In genomic region chr9:2307480-2307879, GRCh38 we compare ENCODE assay signal across 17 cellular contexts.
A peak's percentile ranks its signal among the peaks of the same experiment; 100 is the strongest.
DNase-seq lines count a peak whose midpoint lies in the region; ATAC-seq and TF ChIP-seq lines count a peak whose summit lies in the region.
"Had no signal": no experiment of that assay in that cellular context is flagged by ENCODE, and none has a peak within 500 bp of the region (broad histone marks: within the 10 kb centered on the region; RNA-seq: fewer than 3 reads in every experiment).

No MANE protein-coding gene starts in this region.

- no peak overlapping the region for H3K9ac ChIP-seq in trophoblast cell (ENCODE audit: low read length)
- H3K9ac ChIP-seq: BLaER1 treated with 17β-estradiol and CSF1 and Interleukin-3, amounts not matched to agents 10 nM and 100 nM had no signal

- no peak overlapping the region for H3K23ac ChIP-seq in trophoblast cell (ENCODE audit: low read length)

- no peak overlapping the region for H4K12ac ChIP-seq in trophoblast cell (ENCODE audit: low read depth, low read length)

- H2BK12ac ChIP-seq in trophoblast cell (ENCODE audit: low read length), result no peak overlapping the region

- WGBS in trophoblast cell (ENCODE audit: extremely low coverage, insufficient coverage, insufficient read length), result no CpG with 5 or more reads among the region's 4 CpGs

- H3K4ac ChIP-seq in trophoblast cell (ENCODE audit: low read depth, low read length), result no peak overlapping the region

- no peak overlapping the region for H3K14ac ChIP-seq in trophoblast cell (ENCODE audit: low read length)

- H3K36me3 ChIP-seq in trophoblast cell (ENCODE audit: control insufficient read depth in 1 of 2, insufficient read depth in 2 of 2, low read length in 2 of 2), result no peaks in the 10 kb centered on the region
- H3K36me3 ChIP-seq: ascending aorta, SJSA1 had no signal

- H3K4me1 ChIP-seq in trophoblast cell (ENCODE audit: control insufficient read depth in 1 of 2, insufficient read depth in 2 of 2, low read length in 2 of 2), result no peaks in the 10 kb centered on the region
- H3K4me1 ChIP-seq: ascending aorta, SJSA1 had no signal

- H2BK5ac ChIP-seq in trophoblast cell (ENCODE audit: low read depth, low read length, poor library complexity), result no peak overlapping the region

- H3K27ac ChIP-seq in trophoblast cell (ENCODE audit: low read depth, low read length), result no peak overlapping the region
- H3K27ac ChIP-seq: ascending aorta; BLaER1 treated with 17β-estradiol and CSF1 and Interleukin-3, amounts not matched to agents 10 nM and 100 nM; SJSA1 had no signal

- H3K4me3 ChIP-seq in AG09309 (ENCODE audit: control insufficient read depth, low read depth, low read length) (no peak overlapping the region), trophoblast cell (ENCODE audit: low read depth, low read length) (no peak overlapping the region)
- H3K4me3 ChIP-seq: ascending aorta; BLaER1 treated with 17β-estradiol and CSF1 and Interleukin-3, amounts not matched to agents 10 nM and 100 nM; mucosa of descending colon; SJSA1 had no signal

- no peak overlapping the region for H3K18ac ChIP-seq in trophoblast cell (ENCODE audit: low read length)

- H3K4me2 ChIP-seq in trophoblast cell (ENCODE audit: low read length), result no peak overlapping the region

- no peak overlapping the region for H4K8ac ChIP-seq in trophoblast cell (ENCODE audit: low read depth, low read length)

- no peak for ATAC-seq in GM21825 (IDR thresholded peaks at IDR 0.05; ENCODE audit: unreplicated experiment)
- ATAC-seq in left cardiac atrium, result no peak
- ATAC-seq: mucosa of descending colon had no signal

- no peaks in the 10 kb centered on the region for H3K79me2 ChIP-seq in trophoblast cell (ENCODE audit: control insufficient read depth, insufficient read depth, low read length, poor library complexity)

- H3K79me1 ChIP-seq in trophoblast cell (ENCODE audit: low read length), result no peaks in the 10 kb centered on the region

- no peak overlapping the region for H2BK120ac ChIP-seq in trophoblast cell (ENCODE audit: insufficient read depth, low read length, poor library complexity)

- peaks cover 1% of the 10 kb centered on the region for H3K9me3 ChIP-seq in trophoblast cell (ENCODE audit: insufficient read depth, low read depth, low read length)
- H3K9me3 ChIP-seq: SJSA1 had no signal

- H2AFZ ChIP-seq in trophoblast cell (ENCODE audit: insufficient read depth, low read length, poor library complexity), result no peak overlapping the region

- H3K27me3 ChIP-seq in trophoblast cell (ENCODE audit: insufficient read depth, low read length), result no peaks in the 10 kb centered on the region
- H3K27me3 ChIP-seq: ascending aorta; BLaER1 treated with 17β-estradiol and CSF1 and Interleukin-3, amounts not matched to agents 10 nM and 100 nM; SJSA1 had no signal

- no peak for TF ChIP-seq CTCF in AG09309 (IDR thresholded peaks at IDR 0.05; ENCODE audit: control insufficient read depth, insufficient read depth, low read depth, low read length, missing control alignments)

- intact Hi-C loops in left cardiac atrium (cut with DNase I), result no loop called here

- no peak overlapping the region for H2AK5ac ChIP-seq in trophoblast cell (ENCODE audit: low read length)

- no peak overlapping the region for H4K91ac ChIP-seq in trophoblast cell (ENCODE audit: low read depth, low read length)

- DNase-seq in AG09309 (ENCODE audit: low read depth) (peak; percentile 29), H4 (ENCODE audit: low spot score) (peak; percentile 60), dermis blood vessel endothelial cell (peak; percentile 39), hepatic stellate cell (ENCODE audit: low spot score) (peak; percentile 57), mesenteric fat pad (ENCODE audit: low spot score) (no peak), left cardiac atrium (no peak), trophoblast cell (no peak)
- DNase-seq: activated CD8-positive, alpha-beta memory T cell treated with anti-CD3 and anti-CD28 coated beads for 24 hours; activated gamma-delta T cell; DMS79 treated with DMSO at 0.1 percent for 48 hours; mucosa of descending colon; NCI-H2227 treated with DMSO at 0.1 percent for 48 hours; stimulated activated naive CD4-positive, alpha-beta T cell treated with Interleukin-2 at 50 U/mL for 16 hours had no signal

Comparison
In these comparisons a context has a peak if more than half of its experiments do, and no peak if none do; other contexts are left out.
1. DNase-seq: peak in AG09309 (single experiment), H4 (single experiment), dermis blood vessel endothelial cell (single experiment) and hepatic stellate cell (single experiment); none in mesenteric fat pad (single experiment), left cardiac atrium (single experiment) and trophoblast cell (0 of 2).